ENCODE assay signal across 1 cellular context in the genomic region with DNA sequence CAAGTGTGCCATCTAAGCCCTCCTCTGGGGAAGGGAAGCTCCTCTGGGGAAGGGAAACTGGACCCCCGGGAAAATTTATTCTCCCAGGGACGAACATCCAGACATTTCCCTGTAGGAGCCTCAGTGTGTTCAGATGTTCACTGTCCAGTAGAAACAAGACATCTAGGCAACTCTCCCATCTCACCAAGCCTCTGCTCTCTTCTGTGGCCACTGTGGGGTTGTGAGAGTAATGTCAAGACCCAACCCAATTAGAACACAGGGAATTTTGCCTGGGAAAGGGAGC.
TF ChIP-seq lines count a peak whose summit lies in the region.

No MANE protein-coding gene starts in this region.

TF ChIP-seq in SK-N-SH, 30 proteins besides CTCF, POLR2A, EP300 and RAD21:
- TF ChIP-seq, protein P1, sequence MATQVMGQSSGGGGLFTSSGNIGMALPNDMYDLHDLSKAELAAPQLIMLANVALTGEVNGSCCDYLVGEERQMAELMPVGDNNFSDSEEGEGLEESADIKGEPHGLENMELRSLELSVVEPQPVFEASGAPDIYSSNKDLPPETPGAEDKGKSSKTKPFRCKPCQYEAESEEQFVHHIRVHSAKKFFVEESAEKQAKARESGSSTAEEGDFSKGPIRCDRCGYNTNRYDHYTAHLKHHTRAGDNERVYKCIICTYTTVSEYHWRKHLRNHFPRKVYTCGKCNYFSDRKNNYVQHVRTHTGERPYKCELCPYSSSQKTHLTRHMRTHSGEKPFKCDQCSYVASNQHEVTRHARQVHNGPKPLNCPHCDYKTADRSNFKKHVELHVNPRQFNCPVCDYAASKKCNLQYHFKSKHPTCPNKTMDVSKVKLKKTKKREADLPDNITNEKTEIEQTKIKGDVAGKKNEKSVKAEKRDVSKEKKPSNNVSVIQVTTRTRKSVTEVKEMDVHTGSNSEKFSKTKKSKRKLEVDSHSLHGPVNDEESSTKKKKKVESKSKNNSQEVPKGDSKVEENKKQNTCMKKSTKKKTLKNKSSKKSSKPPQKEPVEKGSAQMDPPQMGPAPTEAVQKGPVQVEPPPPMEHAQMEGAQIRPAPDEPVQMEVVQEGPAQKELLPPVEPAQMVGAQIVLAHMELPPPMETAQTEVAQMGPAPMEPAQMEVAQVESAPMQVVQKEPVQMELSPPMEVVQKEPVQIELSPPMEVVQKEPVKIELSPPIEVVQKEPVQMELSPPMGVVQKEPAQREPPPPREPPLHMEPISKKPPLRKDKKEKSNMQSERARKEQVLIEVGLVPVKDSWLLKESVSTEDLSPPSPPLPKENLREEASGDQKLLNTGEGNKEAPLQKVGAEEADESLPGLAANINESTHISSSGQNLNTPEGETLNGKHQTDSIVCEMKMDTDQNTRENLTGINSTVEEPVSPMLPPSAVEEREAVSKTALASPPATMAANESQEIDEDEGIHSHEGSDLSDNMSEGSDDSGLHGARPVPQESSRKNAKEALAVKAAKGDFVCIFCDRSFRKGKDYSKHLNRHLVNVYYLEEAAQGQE (IDR thresholded peaks at IDR 0.05; ENCODE audit: low read depth, low read length), result no peak
- no peak for TF ChIP-seq FOXJ3 (CRISPR knock-in tag; IDR thresholded peaks at IDR 0.05)
- no peak for TF ChIP-seq RFX5 (IDR thresholded peaks at IDR 0.05; ENCODE audit: low read length)
- TF ChIP-seq, protein P2, sequence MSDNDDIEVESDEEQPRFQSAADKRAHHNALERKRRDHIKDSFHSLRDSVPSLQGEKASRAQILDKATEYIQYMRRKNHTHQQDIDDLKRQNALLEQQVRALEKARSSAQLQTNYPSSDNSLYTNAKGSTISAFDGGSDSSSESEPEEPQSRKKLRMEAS (IDR thresholded peaks at IDR 0.05; ENCODE audit: low read depth), result no peak
- no peak for TF ChIP-seq TAF1 (IDR thresholded peaks at IDR 0.05; ENCODE audit: borderline replicate concordance, low read depth, low read length)
- TF ChIP-seq ELF1 (IDR thresholded peaks at IDR 0.05), result no peak
- TF ChIP-seq GABPA (IDR thresholded peaks at IDR 0.05; ENCODE audit: low read depth), result no peak
- TF ChIP-seq RCOR1 (IDR thresholded peaks at IDR 0.05; ENCODE audit: low read length), result no peak
- TF ChIP-seq EZH2phosphoT487 (IDR thresholded peaks at IDR 0.05; ENCODE audit: borderline replicate concordance, low read depth), result no peak
- TF ChIP-seq MEF2A (IDR thresholded peaks at IDR 0.05; ENCODE audit: borderline replicate concordance, low read depth), result no peak
- TF ChIP-seq NFIC (IDR thresholded peaks at IDR 0.05; ENCODE audit: borderline replicate concordance), result no peak
- no peak for TF ChIP-seq NRF1 (IDR thresholded peaks at IDR 0.05; ENCODE audit: low read depth, low read length)
- TF ChIP-seq SIN3A (IDR thresholded peaks at IDR 0.05; ENCODE audit: borderline replicate concordance, low read depth, low read length), result no peak
- no peak for TF ChIP-seq RXRA (IDR thresholded peaks at IDR 0.05; ENCODE audit: borderline replicate concordance, low read depth)
- no peak for TF ChIP-seq TEAD4 (IDR thresholded peaks at IDR 0.05; ENCODE audit: borderline replicate concordance, insufficient read depth)
- TF ChIP-seq TCF12 (IDR thresholded peaks at IDR 0.05), result no peak
- TF ChIP-seq CHD2 (IDR thresholded peaks at IDR 0.05; ENCODE audit: low read length, partially characterized antibody), result no peak
TF ChIP-seq in SK-N-SH: peak in this region for 0.
